In genomic region chr12:132506730-132507538, GRCh38 we compare ENCODE assay signal across 8 cellular contexts. TPM values are rescaled to one million over a fixed set of nuclear protein-coding genes. Genes with fewer than 3 reads are reported as not detected.
DNase-seq lines count a peak whose midpoint lies in the region; ATAC-seq and FAIRE-seq lines count a peak whose summit lies in the region.

No MANE protein-coding gene starts in this region.

- peak overlapping the region; percentile 35 for H3K4me3 ChIP-seq in naive thymus-derived CD4-positive, alpha-beta T cell (ENCODE audit: low read length)

- H3K4me1 ChIP-seq in naive thymus-derived CD4-positive, alpha-beta T cell (ENCODE audit: control insufficient read depth in 2 of 2, insufficient read depth in 2 of 2, low read length in 2 of 2), result peaks cover 10 to 34% of the 10 kb centered on the region in 2 donors

- H3K36me3 Mint-ChIP-seq in activated CD8-positive, alpha-beta T cell treated with anti-CD3 and anti-CD28 coated beads, Interleukin-2, amount 10 ng/mL, durations not matched to agents 7 days and 5 days (ENCODE audit: low read depth), result no peaks in the 10 kb centered on the region
- no peaks in the 10 kb centered on the region for H3K36me3 Mint-ChIP-seq in naive thymus-derived CD4-positive, alpha-beta T cell

- peaks cover 41% of the 10 kb centered on the region for H3K4me1 Mint-ChIP-seq in activated CD8-positive, alpha-beta T cell treated with anti-CD3 and anti-CD28 coated beads, Interleukin-2, amount 10 ng/mL, durations not matched to agents 7 days and 5 days (ENCODE audit: low read depth)
- H3K4me1 Mint-ChIP-seq in naive thymus-derived CD4-positive, alpha-beta T cell, result peaks cover 30 to 57% (median 39%) of the 10 kb centered on the region in 7 donors

- peaks cover 0 to 38% (median 0%) of the 10 kb centered on the region in 3 experiments for H3K36me3 ChIP-seq in naive thymus-derived CD4-positive, alpha-beta T cell (ENCODE audit: control insufficient read depth in 2 of 3, insufficient read depth in 3 of 3, low read length in 3 of 3)

- peak; percentile 93 for ATAC-seq in activated CD8-positive, alpha-beta T cell treated with anti-CD3 and anti-CD28 coated beads, Interleukin-2, amount 10 ng/mL, durations not matched to agents 7 days and 5 days
- ATAC-seq in naive thymus-derived CD4-positive, alpha-beta T cell, result peak; percentile 70
- no peak for ATAC-seq in GM19452 (IDR thresholded peaks at IDR 0.05; ENCODE audit: unreplicated experiment)

- DNase-seq in EH (ENCODE audit: low read depth) (peak; percentile 83), HTR-8/SVneo (ENCODE audit: insufficient read length, low spot score) (peak; percentile 51), epidermal melanocyte (ENCODE audit: insufficient read length, low spot score) (peak; percentile 99), NCI-H2081 (lab: John Stamatoyannopoulos, UW) (no peak)
- peak; percentile 83 for DNase-seq in activated CD8-positive, alpha-beta T cell treated with anti-CD3 and anti-CD28 coated beads, Interleukin-2, amount 10 ng/mL, durations not matched to agents 7 days and 5 days
- DNase-seq in naive thymus-derived CD4-positive, alpha-beta T cell, result peak; percentile 41 to 74 (median 65)
- peak; percentile 43 for DNase-seq in stimulated activated naive CD4-positive, alpha-beta T cell treated with Interleukin-2 at 50 U/mL for 16 hours (lab: John Stamatoyannopoulos, UW)

- POLR2A ChIA-PET in activated CD8-positive, alpha-beta T cell treated with anti-CD3 and anti-CD28 coated beads, Interleukin-2, amount 10 ng/mL, durations not matched to agents 7 days and 5 days (lab: Charles Lee), result interaction anchor here (0.5 kb wide), 1 partner anchor 23 kb away, joined by 3 read pairs; no protein-coding TSS in a partner anchor
- POLR2A ChIA-PET in naive thymus-derived CD4-positive, alpha-beta T cell (lab: Charles Lee), result interaction anchor here (1.3 to 1.6 kb wide), 3 partner anchors 13 to 77 kb away, joined by 3 to 7 read pairs (median 4); no protein-coding TSS in a partner anchor

- H3K4me3 Mint-ChIP-seq in activated CD8-positive, alpha-beta T cell treated with anti-CD3 and anti-CD28 coated beads, Interleukin-2, amount 10 ng/mL, durations not matched to agents 7 days and 5 days, result peak overlapping the region; percentile 28
- peak overlapping the region; percentile 25 to 77 (median 70) for H3K4me3 Mint-ChIP-seq in naive thymus-derived CD4-positive, alpha-beta T cell

- no peaks in the 10 kb centered on the region for H3K9me3 ChIP-seq in naive thymus-derived CD4-positive, alpha-beta T cell (ENCODE audit: control insufficient read depth in 2 of 3, low read length in 3 of 3)

- H3K27ac Mint-ChIP-seq in activated CD8-positive, alpha-beta T cell treated with anti-CD3 and anti-CD28 coated beads, Interleukin-2, amount 10 ng/mL, durations not matched to agents 7 days and 5 days, result peak overlapping the region; percentile 83
- peak overlapping the region; percentile 62 to 90 (median 86) for H3K27ac Mint-ChIP-seq in naive thymus-derived CD4-positive, alpha-beta T cell

- intact Hi-C loops in naive thymus-derived CD4-positive, alpha-beta T cell (cut with micrococcal nuclease), result loop anchor here (1.0 to 2.0 kb wide), 2 partner anchors 17 to 18 kb away; partner anchors contain the start of gene FBRSL1 (in 1 of the 2)

- H3K27ac ChIP-seq in naive thymus-derived CD4-positive, alpha-beta T cell (ENCODE audit: low read depth, low read length), result peak overlapping the region; percentile 73

- no peaks in the 10 kb centered on the region for H3K9me3 Mint-ChIP-seq in activated CD8-positive, alpha-beta T cell treated with anti-CD3 and anti-CD28 coated beads, Interleukin-2, amount 10 ng/mL, durations not matched to agents 7 days and 5 days (ENCODE audit: insufficient read depth)
- peaks cover 0 to 2% (median 0%) of the 10 kb centered on the region in 11 donors for H3K9me3 Mint-ChIP-seq in naive thymus-derived CD4-positive, alpha-beta T cell

- no peak for FAIRE-seq in HTR-8/SVneo (lab: Jason Lieb, UNC)

- H3K27me3 Mint-ChIP-seq in activated CD8-positive, alpha-beta T cell treated with anti-CD3 and anti-CD28 coated beads, Interleukin-2, amount 10 ng/mL, durations not matched to agents 7 days and 5 days (ENCODE audit: low read depth), result no peaks in the 10 kb centered on the region
- no peaks in the 10 kb centered on the region for H3K27me3 Mint-ChIP-seq in naive thymus-derived CD4-positive, alpha-beta T cell

- H3K27me3 ChIP-seq in naive thymus-derived CD4-positive, alpha-beta T cell (ENCODE audit: control insufficient read depth in 2 of 2, insufficient read depth in 2 of 2, low read length in 2 of 2), result no peaks in the 10 kb centered on the region

- CTCF ChIA-PET in activated CD8-positive, alpha-beta T cell treated with anti-CD3 and anti-CD28 coated beads, Interleukin-2, amount 10 ng/mL, durations not matched to agents 7 days and 5 days (lab: Charles Lee), result interaction anchor here (1.0 to 2.5 kb wide), 3 partner anchors 17 to 91 kb away, joined by 7 to 8 read pairs (median 7); no protein-coding TSS in a partner anchor
- CTCF ChIA-PET in naive thymus-derived CD4-positive, alpha-beta T cell (lab: Charles Lee), result interaction anchor here (0.6 to 1.1 kb wide), 3 partner anchors 12 to 152 kb away, joined by 3 read pairs; no protein-coding TSS in a partner anchor

RNA-seq across cellular contexts. Expression of gene FBRSL1, which starts 17.0 kb away (rescaled TPM):
- total RNA-seq in activated CD8-positive, alpha-beta T cell treated with anti-CD3 and anti-CD28 coated beads, Interleukin-2, amount 10 ng/mL, durations not matched to agents 7 days and 5 days, result 10 to 100 TPM; 51.2 to 58.5 TPM
- 100 to 1,000 TPM in 2 of 5 experiments, 10 to 100 TPM in 3; 56.3 to 105 (median 93.0) TPM for total RNA-seq in naive thymus-derived CD4-positive, alpha-beta T cell
- under 1 TPM; 0.77 to 0.92 TPM for polyA plus RNA-seq in naive thymus-derived CD4-positive, alpha-beta T cell

Comparison
In these comparisons a context has a peak if more than half of its experiments do, and no peak if none do; other contexts are left out.
1. DNase-seq: peak in EH (single experiment), HTR-8/SVneo (single experiment), activated CD8-positive, alpha-beta T cell treated with anti-CD3 and anti-CD28 coated beads, Interleukin-2, amount 10 ng/mL, durations not matched to agents 7 days and 5 days (single experiment), epidermal melanocyte (single experiment), naive thymus-derived CD4-positive, alpha-beta T cell (9 of 9) and stimulated activated naive CD4-positive, alpha-beta T cell treated with Interleukin-2 at 50 U/mL for 16 hours (single experiment); none in NCI-H2081 (0 of 2).